ENCODE assay signal across 8 cellular contexts in the genomic region with DNA sequence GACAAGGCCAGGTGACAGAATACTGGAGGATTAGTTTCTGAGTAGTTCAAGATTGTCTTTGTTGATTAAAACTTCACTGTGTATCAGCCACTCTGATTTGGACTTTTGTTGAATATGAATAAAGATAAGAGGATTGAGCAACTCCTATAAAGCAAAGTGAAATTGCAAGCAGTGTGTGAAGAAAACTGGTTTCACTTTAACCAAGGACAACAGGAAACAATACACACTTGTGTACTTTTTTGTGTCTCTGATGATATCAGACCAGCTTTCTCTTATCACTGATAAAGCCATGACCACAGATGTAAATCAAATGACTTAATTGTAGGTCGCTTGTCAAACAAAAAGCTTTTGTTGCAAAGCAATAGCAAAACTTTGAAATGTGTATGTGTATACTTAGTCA.
DNase-seq lines count a peak whose midpoint lies in the region; ATAC-seq and TF ChIP-seq lines count a peak whose summit lies in the region.
"Had no signal": no experiment of that assay in that cellular context is flagged by ENCODE, and none has a peak within 500 bp of the region (broad histone marks: within the 10 kb centered on the region; RNA-seq: fewer than 3 reads in every experiment).

No MANE protein-coding gene starts in this region.

- H3K4me1 Mint-ChIP-seq in activated naive CD8-positive, alpha-beta T cell treated with anti-CD3 and anti-CD28 coated beads, Interleukin-2, amount 50 U/mL, for 24 hours = no peaks in the 10 kb centered on the region

- peaks cover 3% of the 10 kb centered on the region for H3K36me3 Mint-ChIP-seq in activated naive CD8-positive, alpha-beta T cell treated with anti-CD3 and anti-CD28 coated beads, Interleukin-2, amount 50 U/mL, for 24 hours (ENCODE audit: low read depth)

- H3K27me3 Mint-ChIP-seq in activated naive CD8-positive, alpha-beta T cell treated with anti-CD3 and anti-CD28 coated beads, Interleukin-2, amount 50 U/mL, for 24 hours = no peaks in the 10 kb centered on the region

- DNase-seq in choroid plexus epithelial cell (ENCODE audit: low read depth) = peak; percentile 64
- no peak for DNase-seq in sciatic nerve (ENCODE audit: low spot score)
- no peak for DNase-seq in NCI-H187 treated with DMSO at 0.1 percent for 48 hours (lab: John Stamatoyannopoulos, UW)
- DNase-seq in activated naive CD4-positive, alpha-beta T cell treated with anti-CD3 and anti-CD28 coated beads, Interleukin-2, amount 50 U/mL, for 16 hours = no peak
- DNase-seq in activated naive CD8-positive, alpha-beta T cell treated with anti-CD3 and anti-CD28 coated beads, Interleukin-2, amount 50 U/mL, for 24 hours = no peak
- DNase-seq: NCI-H146 had no signal

- ATAC-seq in GM19463 (IDR thresholded peaks at IDR 0.05; ENCODE audit: unreplicated experiment) (peak; percentile 44), HG03354 (IDR thresholded peaks at IDR 0.05; ENCODE audit: poor library complexity, severe bottlenecking, unreplicated experiment) (peak; percentile 77), sciatic nerve (peak; percentile 67)
- ATAC-seq in activated naive CD8-positive, alpha-beta T cell treated with anti-CD3 and anti-CD28 coated beads, Interleukin-2, amount 50 U/mL, for 24 hours = no peak

- TF ChIP-seq CTCF in choroid plexus epithelial cell (conservative IDR thresholded peaks at IDR 0.05; ENCODE audit: low read depth, low read length) = no peak

- peaks cover 3% of the 10 kb centered on the region for H3K9me3 Mint-ChIP-seq in activated naive CD8-positive, alpha-beta T cell treated with anti-CD3 and anti-CD28 coated beads, Interleukin-2, amount 50 U/mL, for 24 hours

- no peak overlapping the region for H3K4me3 ChIP-seq in choroid plexus epithelial cell (ENCODE audit: low read depth, low read length)

- intact Hi-C loops in sciatic nerve (cut with DNase I) = no loop called here

- no peak overlapping the region for H3K4me3 Mint-ChIP-seq in activated naive CD8-positive, alpha-beta T cell treated with anti-CD3 and anti-CD28 coated beads, Interleukin-2, amount 50 U/mL, for 24 hours

- no peak overlapping the region for H3K27ac Mint-ChIP-seq in activated naive CD8-positive, alpha-beta T cell treated with anti-CD3 and anti-CD28 coated beads, Interleukin-2, amount 50 U/mL, for 24 hours
